In genomic region chr7:105945848-105946247, GRCh38 we compare ENCODE assay signal across 33 cellular contexts.
"Had no signal": no experiment of that assay in that cellular context is flagged by ENCODE, and none has a peak within 500 bp of the region (broad histone marks: within the 10 kb centered on the region; RNA-seq: fewer than 3 reads in every experiment).

No MANE protein-coding gene starts in this region.

- H3K4me3 ChIP-seq: adrenal gland, body of pancreas, breast epithelium had no signal

- H3K36me3 ChIP-seq: adrenal gland, brain microvascular endothelial cell, breast epithelium had no signal

- H3K27me3 ChIP-seq: adrenal gland, body of pancreas, brain microvascular endothelial cell, breast epithelium had no signal

- DNase-seq: activated B cell treated with CpG ODN at 0.5 μM for 24 hours; activated CD4-positive, alpha-beta memory T cell treated with anti-CD3 and anti-CD28 coated beads for 36 hours; activated CD4-positive, alpha-beta T cell treated with anti-CD3 and anti-CD28 coated beads for 4 hours; activated CD4-positive, alpha-beta T cell treated with anti-CD3 and anti-CD28 coated beads, Interleukin-2, amount 10 ng/mL, durations not matched to agents 24 days and 14 days; activated CD4-positive, alpha-beta T cell treated with anti-CD3 and anti-CD28 coated beads, Interleukin-2, amount 50 U/mL, for 1 hour; activated CD4-positive, alpha-beta T cell treated with anti-CD3 and anti-CD28 coated beads, Interleukin-2, amount 50 U/mL, for 4 hours; activated CD4-positive, CD25-positive, alpha-beta regulatory T cell treated with anti-CD3 and anti-CD28 coated beads, Interleukin-2, amount 50 U/mL, for 72 hours; activated CD8-positive, alpha-beta memory T cell treated with anti-CD3 and anti-CD28 coated beads, Interleukin-2, amount 50 U/mL, for 4 hours; activated CD8-positive, alpha-beta T cell treated with anti-CD3 and anti-CD28 coated beads for 36 hours; activated effector memory CD4-positive, alpha-beta T cell treated with anti-CD3 and anti-CD28 coated beads, Interleukin-2, amount 50 U/mL, for 16 hours; activated gamma-delta T cell treated with Interleukin-2 at 50 U/mL for 16 hours; activated naive CD4-positive, alpha-beta T cell; activated naive CD4-positive, alpha-beta T cell treated with anti-CD3 and anti-CD28 coated beads for 36 hours; activated naive CD4-positive, alpha-beta T cell treated with anti-CD3 and anti-CD28 coated beads, Interleukin-2, amount 50 U/mL, for 16 hours; activated naive CD8-positive, alpha-beta T cell treated with anti-CD3 and anti-CD28 coated beads for 36 hours; activated T-cell treated with anti-CD3 and anti-CD28 coated beads for 4 hours; activated T-cell treated with anti-CD3 and anti-CD28 coated beads, Interleukin-2, amount 50 U/mL, for 1 hour; activated T-cell treated with anti-CD3 and anti-CD28 coated beads, Interleukin-2, amount 50 U/mL, for 4 hours; activated T-cell treated with anti-CD3 and anti-CD28 coated beads, Interleukin-2, amount 50 U/mL, for 72 hours; adrenal gland; amniotic stem cell; aorta; body of pancreas; brain microvascular endothelial cell; central memory CD4-positive, alpha-beta T cell; T-helper 2 cell; T-helper 9 cell had no signal

- FAIRE-seq: astrocyte, TTC549 had no signal

- H3K9me3 ChIP-seq: adrenal gland, body of pancreas, breast epithelium had no signal

- H3K27ac ChIP-seq: adrenal gland, body of pancreas, brain microvascular endothelial cell, breast epithelium, VCaP had no signal

- ATAC-seq: activated CD8-positive, alpha-beta T cell treated with anti-CD3 and anti-CD28 coated beads for 36 hours; activated naive CD4-positive, alpha-beta T cell treated with anti-CD3 and anti-CD28 coated beads, Interleukin-2, amount 50 U/mL, for 72 hours; activated T-cell treated with anti-CD3 and anti-CD28 coated beads, Interleukin-2, amount 50 U/mL, for 4 hours; activated T-cell treated with anti-CD3 and anti-CD28 coated beads, Interleukin-2, amount 50 U/mL, for 72 hours; activated T-helper 17 cell treated with anti-CD3 and anti-CD28 coated beads, Interleukin-2, amount 50 U/mL, for 72 hours; body of pancreas had no signal

- H3K4me1 ChIP-seq: adrenal gland, body of pancreas, breast epithelium had no signal
